Comparison of ENCODE assay signal across 30 cellular contexts in genomic region chr11:2275334-2276279, GRCh38. TPM values are rescaled to one million over a fixed set of nuclear protein-coding genes. Genes with fewer than 3 reads are reported as not detected.
DNase-seq lines count a peak whose midpoint lies in the region; ATAC-seq and TF ChIP-seq lines count a peak whose summit lies in the region.
"Had no signal": no experiment of that assay in that cellular context is flagged by ENCODE, and none has a peak within 500 bp of the region (broad histone marks: within the 10 kb centered on the region; RNA-seq: fewer than 3 reads in every experiment).

No MANE protein-coding gene starts in this region.

- peak; percentile 51 for DNase-seq in activated CD8-positive, alpha-beta memory T cell treated with anti-CD3 and anti-CD28 coated beads for 24 hours
- no peak for DNase-seq in activated CD8-positive, alpha-beta memory T cell treated with anti-CD3 and anti-CD28 coated beads, Interleukin-2, amount 50 U/mL, for 48 hours
- peak in 6 of 10 donors; percentile 1 to 30 (median 16) for DNase-seq in dorsolateral prefrontal cortex
- peak; percentile 22 for DNase-seq in lung (ENCODE audit: low spot score)
- DNase-seq in sigmoid colon, result peak; percentile 55
- no peak for DNase-seq in COLO829 (ENCODE audit: low spot score)
- DNase-seq: activated CD4-positive, alpha-beta memory T cell treated with anti-CD3 and anti-CD28 coated beads, Interleukin-2, amount 10 ng/mL, durations not matched to agents 7 days and 5 days; anterior cingulate cortex; effector CD8-positive, alpha-beta T cell; left lung; NCI-H1092 treated with DMSO at 0.1 percent for 48 hours; NCI-H1694 treated with DMSO at 0.1 percent for 48 hours; NCI-H446 treated with DMSO at 0.1 percent for 48 hours; NCI-H774; stimulated activated CD4-positive, alpha-beta T cell treated with anti-CD3 and anti-CD28 coated beads, Interleukin-15, amount 100 ng/mL, for 24 hours; stimulated activated CD4-positive, alpha-beta T cell treated with anti-CD3 and anti-CD28 coated beads, Interleukin-4, amount 100 ng/mL, for 4 hours; SW 1271; T-helper 9 cell; transverse colon had no signal

- no peak for TF ChIP-seq EP300 in sigmoid colon (IDR thresholded peaks at IDR 0.05)

- TF ChIP-seq POLR2A in sigmoid colon (IDR thresholded peaks at IDR 0.05), result no peak

- H3K9me3 ChIP-seq in lung (ENCODE audit: control insufficient read depth in 2 of 2, insufficient read depth in 1 of 2, low read length in 1 of 2) (no peaks in the 10 kb centered on the region), sigmoid colon (peaks cover 0 to 5% (median 2%) of the 10 kb centered on the region in 4 donors)

- 94 to 95% methylated on average over 30 of the region's 30 CpGs for WGBS in lung, 2 donors
- 93 to 94% methylated on average over 30 of the region's 30 CpGs for WGBS in sigmoid colon, 2 donors

- H3K27me3 ChIP-seq in dorsolateral prefrontal cortex, result peaks cover 0 to 22% (median 14%) of the 10 kb centered on the region in 45 donors
- H3K27me3 ChIP-seq in lung (ENCODE audit: control insufficient read depth, insufficient read depth), result peaks cover 7% of the 10 kb centered on the region
- H3K27me3 ChIP-seq in sigmoid colon, result peaks cover 16 to 30% (median 18%) of the 10 kb centered on the region in 3 donors

- intact Hi-C loops in dorsolateral prefrontal cortex (cut with DNase I), result no loop called here
- intact Hi-C loops in sigmoid colon (cut with DNase I), result no loop called here

- ATAC-seq in lung (ENCODE audit: insufficient read depth, low FRiP score), result no peak
- ATAC-seq in HG03095 (IDR thresholded peaks at IDR 0.05; ENCODE audit: unreplicated experiment), result no peak
- ATAC-seq in HG02970 (IDR thresholded peaks at IDR 0.05; ENCODE audit: low FRiP score, unreplicated experiment), result no peak
- ATAC-seq: left lung, Panc1, psoas muscle had no signal

- H3K4me3 ChIP-seq in dorsolateral prefrontal cortex, result no peak overlapping the region
- H3K4me3 ChIP-seq in lung, result no peak overlapping the region
- no peak overlapping the region for H3K4me3 ChIP-seq in sigmoid colon
- H3K4me3 ChIP-seq: BLaER1 treated with 17β-estradiol and CSF1 and Interleukin-3, amounts not matched to agents 10 nM and 100 nM; left lung; psoas muscle; transverse colon had no signal

- H3K4me1 ChIP-seq in lung (ENCODE audit: control insufficient read depth in 2 of 2, insufficient read depth in 2 of 2, low read length in 2 of 2) (peaks cover 0 to 3% of the 10 kb centered on the region in 2 donors), sigmoid colon (peaks cover 0 to 8% (median 6%) of the 10 kb centered on the region in 4 donors)
- H3K4me1 ChIP-seq: psoas muscle had no signal

- H3K36me3 ChIP-seq in lung (ENCODE audit: control insufficient read depth in 2 of 2, insufficient read depth in 2 of 2, low read length in 2 of 2) (no peaks in the 10 kb centered on the region), sigmoid colon (no peaks in the 10 kb centered on the region)
- H3K36me3 ChIP-seq: BLaER1 treated with 17β-estradiol and CSF1 and Interleukin-3, amounts not matched to agents 10 nM and 100 nM; left lung; transverse colon had no signal

- H3K27ac ChIP-seq in dorsolateral prefrontal cortex, result no peak overlapping the region
- H3K27ac ChIP-seq in lung (ENCODE audit: low read depth in 1 of 2, low read length in 1 of 2), result no peak overlapping the region
- no peak overlapping the region for H3K27ac ChIP-seq in sigmoid colon
- H3K27ac ChIP-seq: 22Rv1; BLaER1 treated with 17β-estradiol and CSF1 and Interleukin-3, amounts not matched to agents 10 nM and 100 nM; epithelial cell of prostate; left lung; psoas muscle; transverse colon had no signal

- TF ChIP-seq CTCF in dorsolateral prefrontal cortex (IDR thresholded peaks at IDR 0.05 in 54 of 56, conservative IDR thresholded peaks at IDR 0.05 in 2 of 56; ENCODE audit: low read depth in 1 of 56, partially characterized antibody in 56 of 56) (no peak), lung (IDR thresholded peaks at IDR 0.05; ENCODE audit: control extremely low read depth, extremely low read depth) (no peak), sigmoid colon (IDR thresholded peaks at IDR 0.05) (no peak)

RNA-seq across cellular contexts. Expression of gene ASCL2, which starts 5.2 kb away (rescaled TPM):
- total RNA-seq in dorsolateral prefrontal cortex (1 to 10 TPM in 8 of 120 experiments, under 1 TPM in 87, not detected in 25; 0.21 to 1.7 (median 0.52) TPM), lung (1 to 10 TPM in 1 of 2 donors, not detected in 1; 2.4 TPM), sigmoid colon (under 1 TPM in 2 of 4 donors, not detected in 2; 0.28 to 0.33 TPM)
- polyA plus RNA-seq in lung (1 to 10 TPM in 1 of 2 donors, under 1 TPM in 1; 0.94 to 2.2 TPM), sigmoid colon (1 to 10 TPM; 1.2 to 4.8 (median 1.4) TPM)
- total RNA-seq: G401, M059J, psoas muscle had no signal
- polyA plus RNA-seq: neural cell had no signal

RNA-seq across cellular contexts. Expression of gene C11orf21, which starts 26.1 kb away (rescaled TPM):
- 1 to 10 TPM in 50 of 120 experiments, under 1 TPM in 68, not detected in 2; 0.21 to 4.0 (median 0.86) TPM for total RNA-seq in dorsolateral prefrontal cortex
- 1 to 10 TPM; 3.4 to 5.2 TPM for total RNA-seq in lung
- polyA plus RNA-seq in lung, result 1 to 10 TPM; 4.3 to 6.0 TPM
- total RNA-seq in sigmoid colon, result under 1 TPM in 2 of 4 donors, not detected in 2; 0.68 to 0.71 TPM
- 1 to 10 TPM in 1 of 3 donors, not detected in 2; 6.2 TPM for polyA plus RNA-seq in sigmoid colon
- total RNA-seq: bronchial epithelial cell, G401, M059J had no signal
- polyA plus RNA-seq: neural cell had no signal

RNA-seq across cellular contexts. Expression of gene TSPAN32, which starts 26.2 kb away (rescaled TPM):
- total RNA-seq in dorsolateral prefrontal cortex, result 1 to 10 TPM in 26 of 120 experiments, under 1 TPM in 50, not detected in 44; 0.15 to 3.1 (median 0.73) TPM
- total RNA-seq in lung, result 1 to 10 TPM; 7.4 to 7.6 TPM
- 1 to 10 TPM; 6.1 to 6.8 TPM for polyA plus RNA-seq in lung
- total RNA-seq in sigmoid colon, result 1 to 10 TPM in 2 of 4 donors, under 1 TPM in 2; 0.81 to 5.3 (median 0.95) TPM
- polyA plus RNA-seq in sigmoid colon, result 1 to 10 TPM in 1 of 3 donors, not detected in 2; 4.6 TPM
- total RNA-seq: bronchial epithelial cell, G401 had no signal
- polyA plus RNA-seq: neural cell had no signal

Comparison
In these comparisons a context has a peak if more than half of its experiments do, and no peak if none do; other contexts are left out.
1. DNase-seq: peak in activated CD8-positive, alpha-beta memory T cell treated with anti-CD3 and anti-CD28 coated beads for 24 hours (single experiment), dorsolateral prefrontal cortex (6 of 10), lung (single experiment) and sigmoid colon (single experiment); none in activated CD8-positive, alpha-beta memory T cell treated with anti-CD3 and anti-CD28 coated beads, Interleukin-2, amount 50 U/mL, for 48 hours (single experiment) and COLO829 (single experiment).